In genomic region chr5:81018608-81019007, GRCh38 we compare ENCODE assay signal across 7 cellular contexts. TPM values are rescaled to one million over a fixed set of nuclear protein-coding genes. Genes with fewer than 3 reads are reported as not detected.
DNase-seq lines count a peak whose midpoint lies in the region; ATAC-seq and TF ChIP-seq lines count a peak whose summit lies in the region.
"Not testable (repeated sequence)": the region's sequence is repeated elsewhere in the genome, so short reads cannot be mapped to it uniquely, and the experiment has no call there.

No MANE protein-coding gene starts in this region.

- DNase-seq in HCEC 1CT = peak; percentile 48
- peak; percentile 60 for DNase-seq in activated CD8-positive, alpha-beta T cell treated with anti-CD3 and anti-CD28 coated beads for 36 hours
- DNase-seq in activated naive CD4-positive, alpha-beta T cell treated with anti-CD3 and anti-CD28 coated beads for 36 hours = peak; percentile 48
- DNase-seq in astrocyte of the spinal cord (ENCODE audit: low read depth, low spot score) = peak; percentile 32
- peak; percentile 32 for DNase-seq in kidney epithelial cell (ENCODE audit: low read depth)
- not testable (repeated sequence) for DNase-seq in smooth muscle cell (lab: John Stamatoyannopoulos, UW; ENCODE audit: unreplicated experiment)

- H3K27me3 Mint-ChIP-seq in T-helper 1 cell treated with Interleukin-12 subunit alpha and Interleukin-12 subunit beta and Interleukin-4 antibody, amounts not matched to agents 30 μg/mL and 1 μg/mL, for 36 hours (ENCODE audit: low read depth); activated CD8-positive, alpha-beta T cell treated with anti-CD3 and anti-CD28 coated beads for 36 hours; activated naive CD4-positive, alpha-beta T cell treated with anti-CD3 and anti-CD28 coated beads for 36 hours (ENCODE audit: low read depth): not testable (repeated sequence)

- CTCF ChIA-PET in activated CD8-positive, alpha-beta T cell treated with anti-CD3 and anti-CD28 coated beads for 36 hours (lab: Charles Lee) = interaction anchor here (0.6 to 1.2 kb wide), 2 partner anchors 8 to 161 kb away, joined by 3 read pairs; no protein-coding TSS in a partner anchor
- CTCF ChIA-PET in activated naive CD4-positive, alpha-beta T cell treated with anti-CD3 and anti-CD28 coated beads for 36 hours (lab: Charles Lee) = interaction anchor here (0.7 to 2.2 kb wide), 4 partner anchors 10 to 109 kb away, joined by 3 to 5 read pairs (median 4); no protein-coding TSS in a partner anchor

- H2AFZ ChIP-seq in smooth muscle cell (ENCODE audit: low read depth) = peak overlapping the region; percentile 53

- H3K4me1 Mint-ChIP-seq in T-helper 1 cell treated with Interleukin-12 subunit alpha and Interleukin-12 subunit beta and Interleukin-4 antibody, amounts not matched to agents 30 μg/mL and 1 μg/mL, for 36 hours (ENCODE audit: low read depth) = peaks cover 48% of the 10 kb centered on the region
- peaks cover 81% of the 10 kb centered on the region for H3K4me1 Mint-ChIP-seq in activated CD8-positive, alpha-beta T cell treated with anti-CD3 and anti-CD28 coated beads for 36 hours (ENCODE audit: low read depth)
- peaks cover 81% of the 10 kb centered on the region for H3K4me1 Mint-ChIP-seq in activated naive CD4-positive, alpha-beta T cell treated with anti-CD3 and anti-CD28 coated beads for 36 hours (ENCODE audit: low read depth)

- 74% methylated on average over 6 of the region's 6 CpGs for WGBS in smooth muscle cell (ENCODE audit: low lambda C conversion rate)

- H3K4me3 ChIP-seq in astrocyte of the spinal cord (ENCODE audit: low read depth, low read length); kidney epithelial cell (ENCODE audit: low read depth, low read length); smooth muscle cell: not testable (repeated sequence)

- peaks cover 16% of the 10 kb centered on the region for H3K4me1 ChIP-seq in smooth muscle cell (ENCODE audit: low read depth)

- peak overlapping the region; percentile 52 for H3K4me2 ChIP-seq in smooth muscle cell

- H3K27me3 ChIP-seq in kidney epithelial cell (ENCODE audit: control insufficient read depth, insufficient read depth, low read length); smooth muscle cell (ENCODE audit: low read depth): not testable (repeated sequence)

- not testable (repeated sequence) for H3K9me3 ChIP-seq in smooth muscle cell (replicated peaks; ENCODE audit: low read depth)

- H3K27ac ChIP-seq in smooth muscle cell (ENCODE audit: low read depth) = peak overlapping the region; percentile 92

- H3F3A ChIP-seq in smooth muscle cell (ENCODE audit: low read depth) = not testable (repeated sequence)

- POLR2A ChIA-PET in activated CD8-positive, alpha-beta T cell treated with anti-CD3 and anti-CD28 coated beads for 36 hours (lab: Charles Lee) = interaction anchor here (1.4 to 5.7 kb wide), 4 partner anchors 10 to 365 kb away, joined by 4 to 41 read pairs (median 6); partner anchors contain the start of genes DHFR and MSH3

- not testable (repeated sequence) for TF ChIP-seq CTCF in activated CD8-positive, alpha-beta T cell treated with anti-CD3 and anti-CD28 coated beads for 36 hours (IDR thresholded peaks at IDR 0.05); astrocyte of the spinal cord (IDR thresholded peaks at IDR 0.05; ENCODE audit: low read depth, low read length); kidney epithelial cell (IDR thresholded peaks at IDR 0.05; ENCODE audit: insufficient read depth, low read length, poor library complexity, severe bottlenecking); smooth muscle cell (IDR thresholded peaks at IDR 0.05; ENCODE audit: borderline replicate concordance, insufficient read depth, poor library complexity, severe bottlenecking)

- H3K27ac Mint-ChIP-seq in T-helper 1 cell treated with Interleukin-12 subunit alpha and Interleukin-12 subunit beta and Interleukin-4 antibody, amounts not matched to agents 30 μg/mL and 1 μg/mL, for 36 hours = peak overlapping the region; percentile 42
- peak overlapping the region; percentile 79 for H3K27ac Mint-ChIP-seq in activated CD8-positive, alpha-beta T cell treated with anti-CD3 and anti-CD28 coated beads for 36 hours
- H3K27ac Mint-ChIP-seq in activated naive CD4-positive, alpha-beta T cell treated with anti-CD3 and anti-CD28 coated beads for 36 hours = peak overlapping the region; percentile 84

- H3K36me3 Mint-ChIP-seq in T-helper 1 cell treated with Interleukin-12 subunit alpha and Interleukin-12 subunit beta and Interleukin-4 antibody, amounts not matched to agents 30 μg/mL and 1 μg/mL, for 36 hours (ENCODE audit: low read depth); activated CD8-positive, alpha-beta T cell treated with anti-CD3 and anti-CD28 coated beads for 36 hours (ENCODE audit: low read depth); activated naive CD4-positive, alpha-beta T cell treated with anti-CD3 and anti-CD28 coated beads for 36 hours (ENCODE audit: low read depth): not testable (repeated sequence)

- not testable (repeated sequence) for H4K20me1 ChIP-seq in smooth muscle cell (ENCODE audit: low read depth)

- H3K9ac ChIP-seq in smooth muscle cell (ENCODE audit: low read depth) = peak overlapping the region; percentile 79

- in situ Hi-C loops in astrocyte of the spinal cord (cut with HindIII; ENCODE audit: low sequenced_read_pairs) = not testable (repeated sequence)

- ATAC-seq in activated CD8-positive, alpha-beta T cell treated with anti-CD3 and anti-CD28 coated beads for 36 hours = peak; percentile 79

- not testable (repeated sequence) for H3K4me3 Mint-ChIP-seq in T-helper 1 cell treated with Interleukin-12 subunit alpha and Interleukin-12 subunit beta and Interleukin-4 antibody, amounts not matched to agents 30 μg/mL and 1 μg/mL, for 36 hours; activated naive CD4-positive, alpha-beta T cell treated with anti-CD3 and anti-CD28 coated beads for 36 hours
- H3K4me3 Mint-ChIP-seq in activated CD8-positive, alpha-beta T cell treated with anti-CD3 and anti-CD28 coated beads for 36 hours = peak overlapping the region; percentile 8

- peaks cover 18% of the 10 kb centered on the region for H3K79me2 ChIP-seq in smooth muscle cell (ENCODE audit: low read depth)

- intact Hi-C loops in activated CD8-positive, alpha-beta T cell treated with anti-CD3 and anti-CD28 coated beads for 36 hours (cut with micrococcal nuclease); activated naive CD4-positive, alpha-beta T cell treated with anti-CD3 and anti-CD28 coated beads for 36 hours (cut with micrococcal nuclease): not testable (repeated sequence)

- not testable (repeated sequence) for H3K9me3 Mint-ChIP-seq in T-helper 1 cell treated with Interleukin-12 subunit alpha and Interleukin-12 subunit beta and Interleukin-4 antibody, amounts not matched to agents 30 μg/mL and 1 μg/mL, for 36 hours; activated CD8-positive, alpha-beta T cell treated with anti-CD3 and anti-CD28 coated beads for 36 hours; activated naive CD4-positive, alpha-beta T cell treated with anti-CD3 and anti-CD28 coated beads for 36 hours

- H3K36me3 ChIP-seq in kidney epithelial cell (ENCODE audit: control insufficient read depth, insufficient read depth, low read length); smooth muscle cell (ENCODE audit: low read depth): not testable (repeated sequence)

RNA-seq across cellular contexts. Expression of gene RASGRF2, which starts 58.4 kb away (rescaled TPM):
- 10 to 100 TPM; 14.9 to 15.8 TPM for total RNA-seq in activated CD8-positive, alpha-beta T cell treated with anti-CD3 and anti-CD28 coated beads for 36 hours
- total RNA-seq in activated naive CD4-positive, alpha-beta T cell treated with anti-CD3 and anti-CD28 coated beads for 36 hours = 10 to 100 TPM in 1 of 2 experiments, 1 to 10 TPM in 1; 9.2 to 10.8 TPM
- total RNA-seq in kidney epithelial cell (5.4 and 5.8 TPM in 2 replicates), smooth muscle cell (24.7 and 33.8 TPM in 2 replicates)
- polyA plus RNA-seq in smooth muscle cell = 11.1 and 16.7 TPM in 2 replicates
